ENCODE assay signal across 17 cellular contexts in genomic region chr9:126379661-126380365, GRCh38. TPM values are rescaled to one million over a fixed set of nuclear protein-coding genes. Genes with fewer than 3 reads are reported as not detected.
DNase-seq lines count a peak whose midpoint lies in the region; ATAC-seq, FAIRE-seq and TF ChIP-seq lines count a peak whose summit lies in the region.
"Had no signal": no experiment of that assay in that cellular context is flagged by ENCODE, and none has a peak within 500 bp of the region (broad histone marks: within the 10 kb centered on the region; RNA-seq: fewer than 3 reads in every experiment).

No MANE protein-coding gene starts in this region.

- peak; percentile 8 for ATAC-seq in left lung
- ATAC-seq in HG02763 (IDR thresholded peaks at IDR 0.05; ENCODE audit: unreplicated experiment) = no peak
- ATAC-seq in GM21619 (IDR thresholded peaks at IDR 0.05; ENCODE audit: unreplicated experiment) = no peak
- ATAC-seq: gastrocnemius medialis; stimulated activated naive CD8-positive, alpha-beta T cell treated with anti-CD3 and anti-CD28 coated beads, Interleukin-15, amount 100 ng/mL, for 72 hours had no signal

- H3K9me3 ChIP-seq in mammary epithelial cell (replicated peaks; ENCODE audit: insufficient read depth, low read length) (no peaks in the 10 kb centered on the region), left lung (no peaks in the 10 kb centered on the region), tibial nerve (no peaks in the 10 kb centered on the region)
- H3K9me3 ChIP-seq: BLaER1 treated with 17β-estradiol and CSF1 and Interleukin-3, amounts not matched to agents 10 nM and 100 nM; breast epithelium; gastrocnemius medialis; spleen had no signal

- intact Hi-C loops in mammary epithelial cell (cut with micrococcal nuclease) (no loop called here), left lung (cut with DNase I) (no loop called here)

- no peaks in the 10 kb centered on the region for H3K79me2 ChIP-seq in mammary epithelial cell (ENCODE audit: insufficient read depth, low read length)
- H3K79me2 ChIP-seq: parathyroid adenoma had no signal

- H3K27me3 ChIP-seq in mammary epithelial cell (ENCODE audit: insufficient read depth, low read length) (no peaks in the 10 kb centered on the region), left lung (no peaks in the 10 kb centered on the region), tibial nerve (no peaks in the 10 kb centered on the region)
- H3K27me3 ChIP-seq: BLaER1 treated with 17β-estradiol and CSF1 and Interleukin-3, amounts not matched to agents 10 nM and 100 nM; breast epithelium; gastrocnemius medialis; spleen had no signal

- H2AFZ ChIP-seq in mammary epithelial cell (ENCODE audit: low read depth, low read length) = peak overlapping the region; percentile 48
- H2AFZ ChIP-seq: parathyroid adenoma had no signal

- TF ChIP-seq CTCF in mammary epithelial cell (conservative IDR thresholded peaks at IDR 0.05 in 1 of 2, IDR thresholded peaks at IDR 0.05 in 1 of 2; ENCODE audit: extremely low read depth in 1 of 2, insufficient read depth in 1 of 2, low read depth in 1 of 2, low read length in 2 of 2) = no peak
- no peak for TF ChIP-seq CTCF in left lung (IDR thresholded peaks at IDR 0.05)
- no peak for TF ChIP-seq CTCF in tibial nerve (IDR thresholded peaks at IDR 0.05)

- 81% methylated on average over 9 of the region's 9 CpGs for WGBS in mammary epithelial cell (ENCODE audit: low coverage, missing lambda C conversion rate)
- WGBS in tibial nerve, 2 donors = 57 to 58% methylated on average over 9 of the region's 9 CpGs

- TF ChIP-seq POLR2A in tibial nerve (IDR thresholded peaks at IDR 0.05) (no peak), GM12892 (IDR thresholded peaks at IDR 0.05; ENCODE audit: low read depth, low read length) (no peak)

- no peak for TF ChIP-seq EP300 in tibial nerve (IDR thresholded peaks at IDR 0.05)

- in situ Hi-C loops in mammary epithelial cell (cut with MboI; ENCODE audit: low sequenced_read_pairs in 2 of 2) = no loop called here

- H3K4me3 ChIP-seq in mammary epithelial cell (replicated peaks in 1 of 3; ENCODE audit: insufficient read depth in 1 of 3, low read depth in 2 of 3, low read length in 3 of 3) = no peak overlapping the region
- H3K4me3 ChIP-seq in left lung = no peak overlapping the region
- H3K4me3 ChIP-seq in tibial nerve = no peak overlapping the region
- H3K4me3 ChIP-seq: BLaER1 treated with 17β-estradiol and CSF1 and Interleukin-3, amounts not matched to agents 10 nM and 100 nM; breast epithelium; gastrocnemius medialis; spleen had no signal

- CTCF ChIA-PET in mammary epithelial cell (lab: Charles Lee; ENCODE audit: low non-redundant PET) = no interaction called here

- no peak for FAIRE-seq in GM12892 (lab: Jason Lieb, UNC)

- H3K27ac ChIP-seq in mammary epithelial cell (ENCODE audit: insufficient read depth, low read depth, low read length) (no peak overlapping the region), left lung (no peak overlapping the region), tibial nerve (peak overlapping the region; percentile 31 to 90 (median 70))
- H3K27ac ChIP-seq: BLaER1 treated with 17β-estradiol and CSF1 and Interleukin-3, amounts not matched to agents 10 nM and 100 nM; breast epithelium; gastrocnemius medialis; parathyroid adenoma had no signal

- H4K20me1 ChIP-seq in mammary epithelial cell (ENCODE audit: insufficient read depth, low read length) = no peaks in the 10 kb centered on the region

- no peaks in the 10 kb centered on the region for H3K36me3 ChIP-seq in mammary epithelial cell (ENCODE audit: insufficient read depth, low read length)
- peaks cover 0 to 10% of the 10 kb centered on the region in 2 donors for H3K36me3 ChIP-seq in left lung
- peaks cover 0 to 23% (median 0%) of the 10 kb centered on the region in 3 donors for H3K36me3 ChIP-seq in tibial nerve
- H3K36me3 ChIP-seq: BLaER1 treated with 17β-estradiol and CSF1 and Interleukin-3, amounts not matched to agents 10 nM and 100 nM; breast epithelium had no signal

- H3K4me1 ChIP-seq in mammary epithelial cell (ENCODE audit: insufficient read depth, low read length) (peaks cover 26% of the 10 kb centered on the region), left lung (peaks cover 4 to 53% of the 10 kb centered on the region in 2 donors), tibial nerve (peaks cover 0 to 72% (median 18%) of the 10 kb centered on the region in 4 donors)
- H3K4me1 ChIP-seq: breast epithelium, parathyroid adenoma had no signal

- H3K9ac ChIP-seq in mammary epithelial cell (ENCODE audit: insufficient read depth, low read length) = no peak overlapping the region
- H3K9ac ChIP-seq: BLaER1 treated with 17β-estradiol and CSF1 and Interleukin-3, amounts not matched to agents 10 nM and 100 nM; parathyroid adenoma had no signal

- dilution Hi-C loops in mammary epithelial cell (cut with HindIII; ENCODE audit: low sequenced_read_pairs) = no loop called here

- BruUV-seq in mammary epithelial cell (replicated peaks; lab: Mats Ljungman, UMichigan) = no TSS peak

- DNase-seq in M059J (ENCODE audit: low read depth) = peak; percentile 52
- DNase-seq in mammary epithelial cell = peak; percentile 70
- no peak for DNase-seq in left lung
- no peak for DNase-seq in tibial nerve (ENCODE audit: low spot score in 2 of 2)
- no peak for DNase-seq in GM12892 (ENCODE audit: insufficient read length)
- DNase-seq: activated gamma-delta T cell treated with Interleukin-2 at 50 U/mL for 16 hours; gastrocnemius medialis; GOT3; KG1; NCI-H1417 treated with DMSO at 0.1 percent for 48 hours; spleen; stimulated activated naive CD8-positive, alpha-beta T cell treated with anti-CD3 and anti-CD28 coated beads, Interleukin-15, amount 100 ng/mL, for 72 hours had no signal

- peak overlapping the region; percentile 36 for H3K4me2 ChIP-seq in mammary epithelial cell (ENCODE audit: insufficient read depth, low read depth, low read length)

RNA-seq across cellular contexts. Expression of gene MVB12B, which starts 53.2 kb away (rescaled TPM):
- 1.5 and 3.2 TPM in 2 replicates for total RNA-seq in M059J (2014; rRNA removed; shearing (Covaris generic))
- total RNA-seq in mammary epithelial cell = 1 to 10 TPM; 3.0 to 6.6 TPM
- polyA plus RNA-seq in mammary epithelial cell = 2.2 TPM
- polyA minus RNA-seq in mammary epithelial cell = 0.36 TPM
- 10 to 100 TPM; 23.4 to 25.3 TPM for total RNA-seq in left lung
- total RNA-seq in tibial nerve = 10 to 100 TPM; 27.2 to 36.9 (median 33.2) TPM
- 0.06 TPM for polyA plus RNA-seq in GM12892 (2012; ENCODE audit: missing spikeins)

Comparison
In these comparisons a context has a peak if more than half of its experiments do, and no peak if none do; other contexts are left out.
1. DNase-seq: peak in M059J (single experiment) and mammary epithelial cell (single experiment); none in left lung (0 of 2), tibial nerve (0 of 2) and GM12892 (single experiment).
2. H3K27ac ChIP-seq: peak in tibial nerve (4 of 4); none in mammary epithelial cell (single experiment) and left lung (0 of 2).